Comparison of ENCODE assay signal across 29 cellular contexts in the genomic region with DNA sequence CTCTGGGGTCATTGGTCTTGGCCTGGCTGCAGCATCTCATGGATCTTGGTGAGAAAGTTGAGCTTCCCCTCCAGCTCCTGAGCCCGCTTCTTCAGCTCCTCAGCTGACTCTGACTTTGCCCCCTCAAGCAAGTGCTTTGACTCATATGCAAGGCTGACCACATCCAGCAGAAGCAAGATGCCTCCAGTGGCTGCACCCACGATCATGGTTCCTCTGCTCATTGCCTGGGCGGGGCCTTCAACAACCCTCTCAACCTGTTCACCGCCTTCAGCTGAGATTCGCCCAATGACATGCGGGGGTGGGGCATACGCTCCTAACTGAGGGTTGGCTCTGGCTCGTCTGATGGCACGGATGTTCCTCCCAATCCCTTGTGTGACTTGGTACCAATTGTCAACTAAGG. TPM values are rescaled to one million over a fixed set of nuclear protein-coding genes. Genes with fewer than 3 reads are reported as not detected.
DNase-seq lines count a peak whose midpoint lies in the region; ATAC-seq and TF ChIP-seq lines count a peak whose summit lies in the region.
"Had no signal": no experiment of that assay in that cellular context is flagged by ENCODE, and none has a peak within 500 bp of the region (broad histone marks: within the 10 kb centered on the region; RNA-seq: fewer than 3 reads in every experiment).

No MANE protein-coding gene starts in this region.

- peaks cover 11% of the 10 kb centered on the region for H3K4me1 Mint-ChIP-seq in activated CD4-positive, alpha-beta T cell treated with anti-CD3 and anti-CD28 coated beads, Interleukin-2, amount 10 ng/mL, durations not matched to agents 7 days and 5 days
- H3K4me1 Mint-ChIP-seq in activated CD4-positive, alpha-beta T cell treated with anti-CD3 and anti-CD28 coated beads, Interleukin-2, amount 10 ng/mL, durations not matched to agents 24 days and 14 days: peaks cover 4% of the 10 kb centered on the region

- no peaks in the 10 kb centered on the region for H3K9me3 ChIP-seq in PC-3 (ENCODE audit: low read length)
- H3K9me3 ChIP-seq: A549, colonic mucosa, Peyer's patch, tibial nerve had no signal

- CTCF ChIA-PET in activated CD4-positive, alpha-beta T cell treated with anti-CD3 and anti-CD28 coated beads, Interleukin-2, amount 10 ng/mL, durations not matched to agents 7 days and 5 days (lab: Charles Lee): interaction anchor here (1.0 to 3.6 kb wide), 4 partner anchors 9 to 12 kb away, joined by 3 to 14 read pairs (median 4); partner anchors contain the start of gene APOL2
- CTCF ChIA-PET in PC-3 (lab: Charles Lee): interaction anchor here (0.7 kb wide), 1 partner anchor 32 kb away, joined by 4 read pairs; no protein-coding TSS in a partner anchor

- intact Hi-C loops in activated CD4-positive, alpha-beta T cell treated with anti-CD3 and anti-CD28 coated beads, Interleukin-2, amount 10 ng/mL, durations not matched to agents 24 days and 14 days (cut with micrococcal nuclease): no loop called here
- intact Hi-C loops in PC-3 (cut with micrococcal nuclease): no loop called here

- TF ChIP-seq CTCF in PC-3 (conservative IDR thresholded peaks at IDR 0.05; ENCODE audit: low read depth, low read length) (no peak), coronary artery (IDR thresholded peaks at IDR 0.05) (no peak)

- H3F3A ChIP-seq in PC-3 (ENCODE audit: low read length, unreplicated experiment): no peaks in the 10 kb centered on the region

- H3K4me3 ChIP-seq in PC-3 (ENCODE audit: low read length) (no peak overlapping the region), coronary artery (no peak overlapping the region)
- H3K4me3 ChIP-seq: A549, colonic mucosa, GM23338, hepatocyte, Peyer's patch, tibial nerve had no signal

- H3K27ac Mint-ChIP-seq in activated CD4-positive, alpha-beta T cell treated with anti-CD3 and anti-CD28 coated beads, Interleukin-2, amount 10 ng/mL, durations not matched to agents 7 days and 5 days: no peak overlapping the region
- no peak overlapping the region for H3K27ac Mint-ChIP-seq in activated CD4-positive, alpha-beta T cell treated with anti-CD3 and anti-CD28 coated beads, Interleukin-2, amount 10 ng/mL, durations not matched to agents 24 days and 14 days
- H3K27ac Mint-ChIP-seq: CD8-positive, alpha-beta T cell; GM23338; HFFc6; memory B cell; progenitor cell of endocrine pancreas had no signal

- peaks cover 48% of the 10 kb centered on the region for H3K36me3 Mint-ChIP-seq in activated CD4-positive, alpha-beta T cell treated with anti-CD3 and anti-CD28 coated beads, Interleukin-2, amount 10 ng/mL, durations not matched to agents 7 days and 5 days (ENCODE audit: low read depth)
- H3K36me3 Mint-ChIP-seq in activated CD4-positive, alpha-beta T cell treated with anti-CD3 and anti-CD28 coated beads, Interleukin-2, amount 10 ng/mL, durations not matched to agents 24 days and 14 days (ENCODE audit: low read depth): peaks cover 57% of the 10 kb centered on the region

- H3K9me3 Mint-ChIP-seq in activated CD4-positive, alpha-beta T cell treated with anti-CD3 and anti-CD28 coated beads, Interleukin-2, amount 10 ng/mL, durations not matched to agents 7 days and 5 days: no peaks in the 10 kb centered on the region
- no peaks in the 10 kb centered on the region for H3K9me3 Mint-ChIP-seq in activated CD4-positive, alpha-beta T cell treated with anti-CD3 and anti-CD28 coated beads, Interleukin-2, amount 10 ng/mL, durations not matched to agents 24 days and 14 days
- H3K9me3 Mint-ChIP-seq: CD8-positive, alpha-beta T cell; effector memory CD8-positive, alpha-beta T cell; GM23338; HFFc6; memory B cell had no signal

- no peak for ATAC-seq in PC-3
- no peak for ATAC-seq in stimulated activated naive CD8-positive, alpha-beta T cell treated with anti-CD3 and anti-CD28 coated beads, Interleukin-15, Interleukin-2, amounts not matched to agents 100 U/mL and 50 U/mL, for 24 hours
- ATAC-seq: A549; CD8-positive, alpha-beta T cell; effector memory CD8-positive, alpha-beta T cell; esophagus mucosa; foreskin keratinocyte; GM23338 had no signal

- H2AFZ ChIP-seq in PC-3 (ENCODE audit: low read length): no peak overlapping the region
- H2AFZ ChIP-seq: GM23338, hepatocyte had no signal

- POLR2A ChIA-PET in activated CD4-positive, alpha-beta T cell treated with anti-CD3 and anti-CD28 coated beads, Interleukin-2, amount 10 ng/mL, durations not matched to agents 7 days and 5 days (lab: Charles Lee): interaction anchor here (0.6 to 0.9 kb wide), 2 partner anchors 12 to 676 kb away, joined by 3 to 5 read pairs; partner anchors contain the start of gene APOL2
- POLR2A ChIA-PET in PC-3 (lab: Charles Lee; ENCODE audit: unreplicated experiment): no interaction called here

- no peaks in the 10 kb centered on the region for H3K79me2 ChIP-seq in PC-3 (ENCODE audit: low read length)
- H3K79me2 ChIP-seq: hepatocyte had no signal

- H3K4me3 Mint-ChIP-seq in activated CD4-positive, alpha-beta T cell treated with anti-CD3 and anti-CD28 coated beads, Interleukin-2, amount 10 ng/mL, durations not matched to agents 7 days and 5 days: no peak overlapping the region
- H3K4me3 Mint-ChIP-seq in activated CD4-positive, alpha-beta T cell treated with anti-CD3 and anti-CD28 coated beads, Interleukin-2, amount 10 ng/mL, durations not matched to agents 24 days and 14 days: no peak overlapping the region
- H3K4me3 Mint-ChIP-seq: CD8-positive, alpha-beta T cell; effector memory CD8-positive, alpha-beta T cell; GM23338; HFFc6; memory B cell had no signal

- DNase-seq in activated CD4-positive, alpha-beta T cell treated with anti-CD3 and anti-CD28 coated beads, Interleukin-2, amount 10 ng/mL, durations not matched to agents 7 days and 5 days: peak; percentile 16
- no peak for DNase-seq in activated CD4-positive, alpha-beta T cell treated with anti-CD3 and anti-CD28 coated beads, Interleukin-2, amount 10 ng/mL, durations not matched to agents 24 days and 14 days
- DNase-seq in PC-3 (no peak), coronary artery (ENCODE audit: low spot score) (peak; percentile 56), T1000 (lab: John Stamatoyannopoulos, UW) (no peak), hepatic stellate cell (ENCODE audit: low spot score) (no peak)
- peak; percentile 24 for DNase-seq in stimulated activated naive CD8-positive, alpha-beta T cell treated with anti-CD3 and anti-CD28 coated beads, Interleukin-15, Interleukin-2, amounts not matched to agents 100 U/mL and 50 U/mL, for 24 hours
- no peak for DNase-seq in NK-92 treated with Interleukin-12 subunit alpha and Interleukin-12 subunit beta, amount 100 ng/mL, for 24 hours (lab: John Stamatoyannopoulos, UW)
- DNase-seq: activated CD4-positive, alpha-beta T cell treated with anti-CD3 and anti-CD28 coated beads, Interleukin-2, amount 50 U/mL, for 1 hour; activated naive CD4-positive, alpha-beta T cell; amygdala; CD8-positive, alpha-beta T cell; colonic mucosa; effector memory CD8-positive, alpha-beta T cell; foreskin keratinocyte; HFFc6; KBM-7; NCI-H1694; NCI-H524; Peyer's patch; stimulated activated naive CD4-positive, alpha-beta T cell had no signal

- H3K27me3 Mint-ChIP-seq in activated CD4-positive, alpha-beta T cell treated with anti-CD3 and anti-CD28 coated beads, Interleukin-2, amount 10 ng/mL, durations not matched to agents 7 days and 5 days: no peaks in the 10 kb centered on the region
- no peaks in the 10 kb centered on the region for H3K27me3 Mint-ChIP-seq in activated CD4-positive, alpha-beta T cell treated with anti-CD3 and anti-CD28 coated beads, Interleukin-2, amount 10 ng/mL, durations not matched to agents 24 days and 14 days
- H3K27me3 Mint-ChIP-seq: effector memory CD8-positive, alpha-beta T cell; memory B cell; progenitor cell of endocrine pancreas had no signal

- H3K36me3 ChIP-seq in PC-3 (ENCODE audit: low read depth, low read length): no peaks in the 10 kb centered on the region
- H3K36me3 ChIP-seq: colonic mucosa had no signal

- no peak overlapping the region for H3K4me2 ChIP-seq in PC-3 (ENCODE audit: low read length)
- H3K4me2 ChIP-seq: A549, GM23338, hepatocyte had no signal

- H3K9me2 ChIP-seq in PC-3 (replicated peaks; ENCODE audit: low read length): no peaks in the 10 kb centered on the region

- H3K27me3 ChIP-seq in PC-3 (ENCODE audit: low read length): no peaks in the 10 kb centered on the region
- H3K27me3 ChIP-seq: colonic mucosa, hepatocyte, Peyer's patch, tibial nerve had no signal

- no peaks in the 10 kb centered on the region for H4K20me1 ChIP-seq in PC-3 (ENCODE audit: low read length)

- no peak overlapping the region for H3K9ac ChIP-seq in PC-3 (ENCODE audit: low read length)

- H3K4me1 ChIP-seq in PC-3 (ENCODE audit: insufficient read depth, low read length): no peaks in the 10 kb centered on the region
- H3K4me1 ChIP-seq: A549, colonic mucosa, foreskin keratinocyte, Peyer's patch, tibial nerve had no signal

- BruUV-seq in PC-3 (replicated peaks; lab: Mats Ljungman, UMichigan): TSS peak; percentile 23

- H3K27ac ChIP-seq in PC-3 (ENCODE audit: low read length) (no peak overlapping the region), coronary artery (no peak overlapping the region)
- H3K27ac ChIP-seq: A549, colonic mucosa, foreskin keratinocyte, hepatocyte, Peyer's patch, tibial nerve had no signal

RNA-seq across cellular contexts. Expression of gene APOL2, which starts 11.9 kb away (rescaled TPM):
- 10 to 100 TPM; 77.0 to 85.4 TPM for total RNA-seq in activated CD4-positive, alpha-beta T cell treated with anti-CD3 and anti-CD28 coated beads, Interleukin-2, amount 10 ng/mL, durations not matched to agents 7 days and 5 days
- 52.0 and 58.6 TPM in 2 replicates for total RNA-seq in activated CD4-positive, alpha-beta T cell treated with anti-CD3 and anti-CD28 coated beads, Interleukin-2, amount 10 ng/mL, durations not matched to agents 24 days and 14 days
- total RNA-seq in PC-3 (2014; rRNA removed): 9.7 and 15.7 TPM in 2 replicates

RNA-seq across cellular contexts. Expression of gene APOL1, which starts 25.5 kb away (rescaled TPM):
- total RNA-seq in activated CD4-positive, alpha-beta T cell treated with anti-CD3 and anti-CD28 coated beads, Interleukin-2, amount 10 ng/mL, durations not matched to agents 7 days and 5 days: 10 to 100 TPM; 50.9 to 60.0 TPM
- total RNA-seq in activated CD4-positive, alpha-beta T cell treated with anti-CD3 and anti-CD28 coated beads, Interleukin-2, amount 10 ng/mL, durations not matched to agents 24 days and 14 days: 36.2 and 37.3 TPM in 2 replicates
- total RNA-seq in PC-3 (2014; rRNA removed): 0.52 TPM in 1 of 2 replicates, not detected in the other
- total RNA-seq: GM23338 had no signal

RNA-seq across cellular contexts. Expression of gene APOL4, which starts 25.8 kb away (rescaled TPM):
- under 1 TPM; 0.54 to 0.57 TPM for total RNA-seq in activated CD4-positive, alpha-beta T cell treated with anti-CD3 and anti-CD28 coated beads, Interleukin-2, amount 10 ng/mL, durations not matched to agents 7 days and 5 days
- 0.17 TPM in 1 of 2 replicates, not detected in the other for total RNA-seq in activated CD4-positive, alpha-beta T cell treated with anti-CD3 and anti-CD28 coated beads, Interleukin-2, amount 10 ng/mL, durations not matched to agents 24 days and 14 days
- total RNA-seq in PC-3 (2014; rRNA removed): 0.04 TPM in 1 of 2 replicates, not detected in the other
- total RNA-seq: CD8-positive, alpha-beta T cell; foreskin keratinocyte; GM23338; HFFc6; progenitor cell of endocrine pancreas; SK-MEL-5 had no signal

Comparison
In these comparisons a context has a peak if more than half of its experiments do, and no peak if none do; other contexts are left out.
1. DNase-seq: peak in activated CD4-positive, alpha-beta T cell treated with anti-CD3 and anti-CD28 coated beads, Interleukin-2, amount 10 ng/mL, durations not matched to agents 7 days and 5 days (single experiment), coronary artery (single experiment) and stimulated activated naive CD8-positive, alpha-beta T cell treated with anti-CD3 and anti-CD28 coated beads, Interleukin-15, Interleukin-2, amounts not matched to agents 100 U/mL and 50 U/mL, for 24 hours (single experiment); none in activated CD4-positive, alpha-beta T cell treated with anti-CD3 and anti-CD28 coated beads, Interleukin-2, amount 10 ng/mL, durations not matched to agents 24 days and 14 days (single experiment), PC-3 (single experiment), T1000 (single experiment), NK-92 treated with Interleukin-12 subunit alpha and Interleukin-12 subunit beta, amount 100 ng/mL, for 24 hours (single experiment) and hepatic stellate cell (single experiment).
2. RNA of gene APOL1, which starts 25.5 kb away (total RNA-seq): 50.9 to 60.0 TPM in activated CD4-positive, alpha-beta T cell treated with anti-CD3 and anti-CD28 coated beads, Interleukin-2, amount 10 ng/mL, durations not matched to agents 7 days and 5 days and 36.2 to 37.3 TPM in activated CD4-positive, alpha-beta T cell treated with anti-CD3 and anti-CD28 coated beads, Interleukin-2, amount 10 ng/mL, durations not matched to agents 24 days and 14 days; 0.52 TPM in PC-3; every median in the first group is over 10 times any median in the second.